ENCODE assay signal across 8 cellular contexts in the genomic region with DNA sequence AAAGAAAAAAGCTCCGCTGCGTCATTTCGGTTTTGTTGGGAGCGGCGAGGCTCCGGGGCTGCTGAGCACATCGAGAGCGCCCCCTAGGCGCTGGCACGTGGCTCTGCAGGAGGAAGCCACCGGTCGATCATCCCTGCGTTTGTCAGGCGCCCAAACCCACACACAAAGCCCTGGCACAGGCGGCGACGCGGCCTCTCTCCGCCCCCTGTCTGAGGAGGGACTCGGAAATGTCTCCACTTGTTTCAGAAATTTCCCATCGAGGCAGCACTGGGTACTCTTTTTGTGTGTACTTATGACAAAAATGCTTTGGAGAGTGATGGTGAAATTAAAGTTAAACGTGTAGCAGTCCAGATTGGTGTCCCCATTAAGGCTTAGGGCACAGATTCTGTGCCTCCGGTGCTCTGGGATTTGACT.
DNase-seq lines count a peak whose midpoint lies in the region; ATAC-seq, FAIRE-seq and TF ChIP-seq lines count a peak whose summit lies in the region.

No MANE protein-coding gene starts in this region.

- no peak overlapping the region for H3K4me3 ChIP-seq in WI38 (ENCODE audit: low read depth, low read length)
- H3K4me3 ChIP-seq in esophagus squamous epithelium, result no peak overlapping the region

- FAIRE-seq in urothelium cell line (lab: Jason Lieb, UNC), result no peak

- no peak overlapping the region for H3K27ac ChIP-seq in esophagus squamous epithelium

- no peaks in the 10 kb centered on the region for H3K9me3 ChIP-seq in esophagus squamous epithelium

- H3K36me3 Mint-ChIP-seq in nephron (ENCODE audit: low read depth), result no peaks in the 10 kb centered on the region

- peaks cover 6% of the 10 kb centered on the region for H3K4me1 Mint-ChIP-seq in nephron

- no peaks in the 10 kb centered on the region for H3K9me3 Mint-ChIP-seq in nephron

- H3K27ac Mint-ChIP-seq in nephron, result no peak overlapping the region

- H3K27me3 Mint-ChIP-seq in nephron (ENCODE audit: low read depth), result peaks cover 63% of the 10 kb centered on the region

- WGBS in esophagus squamous epithelium, 2 donors, result 8 to 11% methylated on average over 12 of the region's 23 CpGs

- H3K27me3 ChIP-seq in esophagus squamous epithelium, result peaks cover 0 to 18% (median 0%) of the 10 kb centered on the region in 4 donors

- peak; percentile 57 for ATAC-seq in HG02852 (IDR thresholded peaks at IDR 0.05; ENCODE audit: unreplicated experiment)

- H3K36me3 ChIP-seq in esophagus squamous epithelium, result no peaks in the 10 kb centered on the region

- TF ChIP-seq CTCF in WI38 (IDR thresholded peaks at IDR 0.05; ENCODE audit: low read depth, low read length), result peak; percentile 64
- peak; percentile 46 to 72 (median 62) for TF ChIP-seq CTCF in esophagus squamous epithelium (IDR thresholded peaks at IDR 0.05)
- TF ChIP-seq CTCF in nephron (IDR thresholded peaks at IDR 0.05; ENCODE audit: unreplicated experiment in 3 of 3), result peak; percentile 90 to 97 (median 95)

- intact Hi-C loops in esophagus squamous epithelium (cut with DNase I), result loop anchor here (5.0 kb wide), 1 partner anchor 415 kb away; no protein-coding TSS in a partner anchor

- H3K4me1 ChIP-seq in esophagus squamous epithelium, result peaks cover 0 to 9% (median 0%) of the 10 kb centered on the region in 3 donors

- TF ChIP-seq POLR2A in esophagus squamous epithelium (IDR thresholded peaks at IDR 0.05), result no peak

- peak overlapping the region; percentile 28 to 41 (median 32) for H3K4me3 Mint-ChIP-seq in nephron

- peak; percentile 44 for DNase-seq in activated T-cell treated with anti-CD3 and anti-CD28 coated beads for 48 hours (ENCODE audit: low read depth)
- DNase-seq in activated T-cell treated with anti-CD3 and anti-CD28 coated beads, Interleukin-2, amount 50 U/mL, for 1 hour, result no peak
- DNase-seq in NCI-H2081 treated with DMSO at 0.1 percent for 48 hours (lab: John Stamatoyannopoulos, UW), result peak; percentile 20
- no peak for DNase-seq in esophagus squamous epithelium (lab: John Stamatoyannopoulos, UW)
- DNase-seq in urothelium cell line (ENCODE audit: low spot score), result peak; percentile 77

Comparison
In these comparisons a context has a peak if more than half of its experiments do, and no peak if none do; other contexts are left out.
1. DNase-seq: peak in activated T-cell treated with anti-CD3 and anti-CD28 coated beads for 48 hours (single experiment), NCI-H2081 treated with DMSO at 0.1 percent for 48 hours (single experiment) and urothelium cell line (single experiment); none in activated T-cell treated with anti-CD3 and anti-CD28 coated beads, Interleukin-2, amount 50 U/mL, for 1 hour (single experiment) and esophagus squamous epithelium (single experiment).
2. Peak in every context shown above with its lines, with median percentiles within 50 percentile points of each other: CTCF ChIP-seq.